1 cellular context compared by ENCODE assay signal in the genomic region with DNA sequence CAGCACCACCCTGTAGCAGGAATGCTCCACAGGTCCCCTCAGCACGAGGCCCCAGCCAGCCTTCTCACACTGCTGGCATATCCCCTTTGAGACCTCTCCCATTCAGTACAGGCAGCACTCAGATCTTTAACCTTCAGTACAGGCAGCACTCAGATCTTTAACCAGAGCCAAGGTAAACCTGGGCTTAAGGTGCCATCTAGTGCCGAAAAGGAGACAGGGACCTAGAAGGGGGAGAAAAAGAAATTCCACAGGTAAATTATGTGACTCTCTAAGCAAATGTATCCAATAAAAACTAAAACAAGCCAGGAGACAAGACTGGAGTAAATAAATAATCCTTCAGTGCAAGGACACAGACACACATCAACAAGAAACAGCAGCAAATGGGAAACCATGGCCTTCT.
TF ChIP-seq lines count a peak whose summit lies in the region.

No MANE protein-coding gene starts in this region.

TF ChIP-seq in H1, 55 proteins besides CTCF, POLR2A, EP300 and RAD21 (continued from another document):
- TF ChIP-seq, protein P1, sequence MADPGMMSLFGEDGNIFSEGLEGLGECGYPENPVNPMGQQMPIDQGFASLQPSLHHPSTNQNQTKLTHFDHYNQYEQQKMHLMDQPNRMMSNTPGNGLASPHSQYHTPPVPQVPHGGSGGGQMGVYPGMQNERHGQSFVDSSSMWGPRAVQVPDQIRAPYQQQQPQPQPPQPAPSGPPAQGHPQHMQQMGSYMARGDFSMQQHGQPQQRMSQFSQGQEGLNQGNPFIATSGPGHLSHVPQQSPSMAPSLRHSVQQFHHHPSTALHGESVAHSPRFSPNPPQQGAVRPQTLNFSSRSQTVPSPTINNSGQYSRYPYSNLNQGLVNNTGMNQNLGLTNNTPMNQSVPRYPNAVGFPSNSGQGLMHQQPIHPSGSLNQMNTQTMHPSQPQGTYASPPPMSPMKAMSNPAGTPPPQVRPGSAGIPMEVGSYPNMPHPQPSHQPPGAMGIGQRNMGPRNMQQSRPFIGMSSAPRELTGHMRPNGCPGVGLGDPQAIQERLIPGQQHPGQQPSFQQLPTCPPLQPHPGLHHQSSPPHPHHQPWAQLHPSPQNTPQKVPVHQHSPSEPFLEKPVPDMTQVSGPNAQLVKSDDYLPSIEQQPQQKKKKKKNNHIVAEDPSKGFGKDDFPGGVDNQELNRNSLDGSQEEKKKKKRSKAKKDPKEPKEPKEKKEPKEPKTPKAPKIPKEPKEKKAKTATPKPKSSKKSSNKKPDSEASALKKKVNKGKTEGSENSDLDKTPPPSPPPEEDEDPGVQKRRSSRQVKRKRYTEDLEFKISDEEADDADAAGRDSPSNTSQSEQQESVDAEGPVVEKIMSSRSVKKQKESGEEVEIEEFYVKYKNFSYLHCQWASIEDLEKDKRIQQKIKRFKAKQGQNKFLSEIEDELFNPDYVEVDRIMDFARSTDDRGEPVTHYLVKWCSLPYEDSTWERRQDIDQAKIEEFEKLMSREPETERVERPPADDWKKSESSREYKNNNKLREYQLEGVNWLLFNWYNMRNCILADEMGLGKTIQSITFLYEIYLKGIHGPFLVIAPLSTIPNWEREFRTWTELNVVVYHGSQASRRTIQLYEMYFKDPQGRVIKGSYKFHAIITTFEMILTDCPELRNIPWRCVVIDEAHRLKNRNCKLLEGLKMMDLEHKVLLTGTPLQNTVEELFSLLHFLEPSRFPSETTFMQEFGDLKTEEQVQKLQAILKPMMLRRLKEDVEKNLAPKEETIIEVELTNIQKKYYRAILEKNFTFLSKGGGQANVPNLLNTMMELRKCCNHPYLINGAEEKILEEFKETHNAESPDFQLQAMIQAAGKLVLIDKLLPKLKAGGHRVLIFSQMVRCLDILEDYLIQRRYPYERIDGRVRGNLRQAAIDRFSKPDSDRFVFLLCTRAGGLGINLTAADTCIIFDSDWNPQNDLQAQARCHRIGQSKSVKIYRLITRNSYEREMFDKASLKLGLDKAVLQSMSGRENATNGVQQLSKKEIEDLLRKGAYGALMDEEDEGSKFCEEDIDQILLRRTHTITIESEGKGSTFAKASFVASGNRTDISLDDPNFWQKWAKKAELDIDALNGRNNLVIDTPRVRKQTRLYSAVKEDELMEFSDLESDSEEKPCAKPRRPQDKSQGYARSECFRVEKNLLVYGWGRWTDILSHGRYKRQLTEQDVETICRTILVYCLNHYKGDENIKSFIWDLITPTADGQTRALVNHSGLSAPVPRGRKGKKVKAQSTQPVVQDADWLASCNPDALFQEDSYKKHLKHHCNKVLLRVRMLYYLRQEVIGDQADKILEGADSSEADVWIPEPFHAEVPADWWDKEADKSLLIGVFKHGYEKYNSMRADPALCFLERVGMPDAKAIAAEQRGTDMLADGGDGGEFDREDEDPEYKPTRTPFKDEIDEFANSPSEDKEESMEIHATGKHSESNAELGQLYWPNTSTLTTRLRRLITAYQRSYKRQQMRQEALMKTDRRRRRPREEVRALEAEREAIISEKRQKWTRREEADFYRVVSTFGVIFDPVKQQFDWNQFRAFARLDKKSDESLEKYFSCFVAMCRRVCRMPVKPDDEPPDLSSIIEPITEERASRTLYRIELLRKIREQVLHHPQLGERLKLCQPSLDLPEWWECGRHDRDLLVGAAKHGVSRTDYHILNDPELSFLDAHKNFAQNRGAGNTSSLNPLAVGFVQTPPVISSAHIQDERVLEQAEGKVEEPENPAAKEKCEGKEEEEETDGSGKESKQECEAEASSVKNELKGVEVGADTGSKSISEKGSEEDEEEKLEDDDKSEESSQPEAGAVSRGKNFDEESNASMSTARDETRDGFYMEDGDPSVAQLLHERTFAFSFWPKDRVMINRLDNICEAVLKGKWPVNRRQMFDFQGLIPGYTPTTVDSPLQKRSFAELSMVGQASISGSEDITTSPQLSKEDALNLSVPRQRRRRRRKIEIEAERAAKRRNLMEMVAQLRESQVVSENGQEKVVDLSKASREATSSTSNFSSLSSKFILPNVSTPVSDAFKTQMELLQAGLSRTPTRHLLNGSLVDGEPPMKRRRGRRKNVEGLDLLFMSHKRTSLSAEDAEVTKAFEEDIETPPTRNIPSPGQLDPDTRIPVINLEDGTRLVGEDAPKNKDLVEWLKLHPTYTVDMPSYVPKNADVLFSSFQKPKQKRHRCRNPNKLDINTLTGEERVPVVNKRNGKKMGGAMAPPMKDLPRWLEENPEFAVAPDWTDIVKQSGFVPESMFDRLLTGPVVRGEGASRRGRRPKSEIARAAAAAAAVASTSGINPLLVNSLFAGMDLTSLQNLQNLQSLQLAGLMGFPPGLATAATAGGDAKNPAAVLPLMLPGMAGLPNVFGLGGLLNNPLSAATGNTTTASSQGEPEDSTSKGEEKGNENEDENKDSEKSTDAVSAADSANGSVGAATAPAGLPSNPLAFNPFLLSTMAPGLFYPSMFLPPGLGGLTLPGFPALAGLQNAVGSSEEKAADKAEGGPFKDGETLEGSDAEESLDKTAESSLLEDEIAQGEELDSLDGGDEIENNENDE (IDR thresholded peaks at IDR 0.05; ENCODE audit: insufficient replicate concordance, low read length), result no peak
- TF ChIP-seq, protein P2, sequence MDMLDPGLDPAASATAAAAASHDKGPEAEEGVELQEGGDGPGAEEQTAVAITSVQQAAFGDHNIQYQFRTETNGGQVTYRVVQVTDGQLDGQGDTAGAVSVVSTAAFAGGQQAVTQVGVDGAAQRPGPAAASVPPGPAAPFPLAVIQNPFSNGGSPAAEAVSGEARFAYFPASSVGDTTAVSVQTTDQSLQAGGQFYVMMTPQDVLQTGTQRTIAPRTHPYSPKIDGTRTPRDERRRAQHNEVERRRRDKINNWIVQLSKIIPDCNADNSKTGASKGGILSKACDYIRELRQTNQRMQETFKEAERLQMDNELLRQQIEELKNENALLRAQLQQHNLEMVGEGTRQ (IDR thresholded peaks at IDR 0.05; ENCODE audit: low read length), result no peak
- TF ChIP-seq KDM1A (IDR thresholded peaks at IDR 0.05; ENCODE audit: borderline replicate concordance, low read length), result no peak
- no peak for TF ChIP-seq HDAC2 (IDR thresholded peaks at IDR 0.05; ENCODE audit: borderline replicate concordance in 1 of 2, low read depth in 2 of 2, low read length in 2 of 2)
- no peak for TF ChIP-seq NANOG (IDR thresholded peaks at IDR 0.05; ENCODE audit: insufficient read depth, low read depth, low read length, poor library complexity, severe bottlenecking)
- no peak for TF ChIP-seq RFX5 (IDR thresholded peaks at IDR 0.05; ENCODE audit: borderline replicate concordance, low read depth, low read length)
- TF ChIP-seq MAFK (IDR thresholded peaks at IDR 0.05; ENCODE audit: low read depth, low read length), result no peak
- TF ChIP-seq SAP30 (IDR thresholded peaks at IDR 0.05; ENCODE audit: insufficient read depth, insufficient replicate concordance, low read length), result no peak
- no peak for TF ChIP-seq CTBP2 (IDR thresholded peaks at IDR 0.05; ENCODE audit: borderline replicate concordance, insufficient read depth, insufficient read length, low read length)
- no peak for TF ChIP-seq SIRT6 (IDR thresholded peaks at IDR 0.05; ENCODE audit: low read length)
- no peak for TF ChIP-seq ASH2L (IDR thresholded peaks at IDR 0.05; ENCODE audit: low read length)
- no peak for TF ChIP-seq SIX5 (IDR thresholded peaks at IDR 0.05; ENCODE audit: low read depth, low read length)
- TF ChIP-seq SP4 (IDR thresholded peaks at IDR 0.05; ENCODE audit: low read length), result no peak
- no peak for TF ChIP-seq BACH1 (IDR thresholded peaks at IDR 0.05; ENCODE audit: low read length)
- TF ChIP-seq SP2 (IDR thresholded peaks at IDR 0.05; ENCODE audit: low read length), result no peak
- no peak for TF ChIP-seq GABPA (IDR thresholded peaks at IDR 0.05; ENCODE audit: borderline replicate concordance, insufficient read depth, low read length)
- TF ChIP-seq, protein P3, sequence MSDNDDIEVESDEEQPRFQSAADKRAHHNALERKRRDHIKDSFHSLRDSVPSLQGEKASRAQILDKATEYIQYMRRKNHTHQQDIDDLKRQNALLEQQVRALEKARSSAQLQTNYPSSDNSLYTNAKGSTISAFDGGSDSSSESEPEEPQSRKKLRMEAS (IDR thresholded peaks at IDR 0.05), result no peak
TF ChIP-seq in H1: peak in this region for 0.
